In the genomic region with DNA sequence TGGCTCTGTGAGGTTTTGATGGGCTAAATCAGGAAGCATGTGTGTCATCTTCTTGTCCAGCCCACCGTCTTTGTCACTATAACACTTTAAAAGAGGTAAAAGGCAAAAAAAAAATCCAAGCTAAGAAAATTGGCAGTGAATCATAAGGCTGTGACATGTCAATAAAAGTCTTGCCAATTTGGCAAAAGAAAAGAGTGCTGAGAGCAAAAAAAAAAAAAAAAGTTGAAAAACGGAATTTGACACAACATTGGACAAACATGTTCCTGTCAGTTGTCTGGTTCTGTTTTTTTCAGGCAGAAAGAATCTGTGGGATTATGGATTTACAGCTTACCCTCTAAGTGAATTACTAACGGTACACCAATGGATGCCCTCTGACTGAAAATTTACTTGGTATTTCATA, we compare ENCODE assay signal across 12 cellular contexts.
"Had no signal": no experiment of that assay in that cellular context is flagged by ENCODE, and none has a peak within 500 bp of the region (broad histone marks: within the 10 kb centered on the region; RNA-seq: fewer than 3 reads in every experiment).

No MANE protein-coding gene starts in this region.

- ATAC-seq: left cardiac atrium, natural killer cell, psoas muscle, WTC11 had no signal

- H3K27ac ChIP-seq: psoas muscle, stomach, thoracic aorta had no signal

- H3K27ac Mint-ChIP-seq: activated CD4-positive, alpha-beta T cell treated with anti-CD3 and anti-CD28 coated beads, Interleukin-2, amount 10 ng/mL, durations not matched to agents 24 days and 14 days; activated naive CD4-positive, alpha-beta T cell treated with anti-CD3 and anti-CD28 coated beads, Interleukin-2, amount 10 ng/mL, durations not matched to agents 7 days and 5 days; endodermal cell; natural killer cell; WTC11 had no signal

- DNase-seq: activated CD4-positive, alpha-beta T cell treated with anti-CD3 and anti-CD28 coated beads, Interleukin-2, amount 10 ng/mL, durations not matched to agents 24 days and 14 days; activated naive CD4-positive, alpha-beta T cell treated with anti-CD3 and anti-CD28 coated beads, Interleukin-2, amount 10 ng/mL, durations not matched to agents 7 days and 5 days; endodermal cell; left cardiac atrium; natural killer cell; psoas muscle; stimulated activated CD4-positive, alpha-beta T cell treated with anti-CD3 and anti-CD28 coated beads, Interleukin-15, amount 100 ng/mL, for 24 hours; stimulated activated CD4-positive, alpha-beta T cell treated with anti-CD3 and anti-CD28 coated beads, Interleukin-4, amount 100 ng/mL, for 4 hours; stomach had no signal

- H3K27me3 ChIP-seq: stomach had no signal

- H3K9me3 ChIP-seq: psoas muscle, stomach, thoracic aorta had no signal

- H3K4me3 ChIP-seq: psoas muscle, stomach, thoracic aorta had no signal

- H3K36me3 Mint-ChIP-seq: activated naive CD4-positive, alpha-beta T cell treated with anti-CD3 and anti-CD28 coated beads, Interleukin-2, amount 10 ng/mL, durations not matched to agents 7 days and 5 days; WTC11 had no signal

- H3K27me3 Mint-ChIP-seq: activated CD4-positive, alpha-beta T cell treated with anti-CD3 and anti-CD28 coated beads, Interleukin-2, amount 10 ng/mL, durations not matched to agents 24 days and 14 days; activated naive CD4-positive, alpha-beta T cell treated with anti-CD3 and anti-CD28 coated beads, Interleukin-2, amount 10 ng/mL, durations not matched to agents 7 days and 5 days; central memory CD8-positive, alpha-beta T cell had no signal

- H3K4me3 Mint-ChIP-seq: activated CD4-positive, alpha-beta T cell treated with anti-CD3 and anti-CD28 coated beads, Interleukin-2, amount 10 ng/mL, durations not matched to agents 24 days and 14 days; activated naive CD4-positive, alpha-beta T cell treated with anti-CD3 and anti-CD28 coated beads, Interleukin-2, amount 10 ng/mL, durations not matched to agents 7 days and 5 days; central memory CD8-positive, alpha-beta T cell; endodermal cell; natural killer cell; WTC11 had no signal

- H3K4me1 ChIP-seq: psoas muscle had no signal

- H3K36me3 ChIP-seq: stomach, thoracic aorta had no signal

- H3K9me3 Mint-ChIP-seq: activated CD4-positive, alpha-beta T cell treated with anti-CD3 and anti-CD28 coated beads, Interleukin-2, amount 10 ng/mL, durations not matched to agents 24 days and 14 days; endodermal cell; WTC11 had no signal

- H3K4me1 Mint-ChIP-seq: activated CD4-positive, alpha-beta T cell treated with anti-CD3 and anti-CD28 coated beads, Interleukin-2, amount 10 ng/mL, durations not matched to agents 24 days and 14 days; activated naive CD4-positive, alpha-beta T cell treated with anti-CD3 and anti-CD28 coated beads, Interleukin-2, amount 10 ng/mL, durations not matched to agents 7 days and 5 days; central memory CD8-positive, alpha-beta T cell; natural killer cell had no signal
